ENCODE assay signal across 1 cellular context in genomic region chr2:46146866-46147502, GRCh38.
TF ChIP-seq lines count a peak whose summit lies in the region.

No MANE protein-coding gene starts in this region.

TF ChIP-seq in IMR-90, 13 proteins besides CTCF, POLR2A, EP300 and RAD21:
- no peak for TF ChIP-seq FOS (IDR thresholded peaks at IDR 0.05; ENCODE audit: low read depth, low read length)
- no peak for TF ChIP-seq MAZ (IDR thresholded peaks at IDR 0.05; ENCODE audit: borderline replicate concordance, low read depth, low read length)
- no peak for TF ChIP-seq CEBPB (IDR thresholded peaks at IDR 0.05; ENCODE audit: low read depth, low read length)
- TF ChIP-seq, protein P1, sequence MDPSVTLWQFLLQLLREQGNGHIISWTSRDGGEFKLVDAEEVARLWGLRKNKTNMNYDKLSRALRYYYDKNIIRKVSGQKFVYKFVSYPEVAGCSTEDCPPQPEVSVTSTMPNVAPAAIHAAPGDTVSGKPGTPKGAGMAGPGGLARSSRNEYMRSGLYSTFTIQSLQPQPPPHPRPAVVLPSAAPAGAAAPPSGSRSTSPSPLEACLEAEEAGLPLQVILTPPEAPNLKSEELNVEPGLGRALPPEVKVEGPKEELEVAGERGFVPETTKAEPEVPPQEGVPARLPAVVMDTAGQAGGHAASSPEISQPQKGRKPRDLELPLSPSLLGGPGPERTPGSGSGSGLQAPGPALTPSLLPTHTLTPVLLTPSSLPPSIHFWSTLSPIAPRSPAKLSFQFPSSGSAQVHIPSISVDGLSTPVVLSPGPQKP (IDR thresholded peaks at IDR 0.05; ENCODE audit: borderline replicate concordance, low read depth, low read length): no peak
- TF ChIP-seq RFX5 (IDR thresholded peaks at IDR 0.05; ENCODE audit: low read depth, low read length): no peak
- TF ChIP-seq RCOR1 (IDR thresholded peaks at IDR 0.05; ENCODE audit: insufficient replicate concordance, low read length): no peak
- no peak for TF ChIP-seq MXI1 (IDR thresholded peaks at IDR 0.05; ENCODE audit: borderline replicate concordance, low read depth, low read length)
- no peak for TF ChIP-seq USF2 (IDR thresholded peaks at IDR 0.05; ENCODE audit: low read depth, low read length)
- no peak for TF ChIP-seq MAFK (IDR thresholded peaks at IDR 0.05; ENCODE audit: low read depth, low read length)
- TF ChIP-seq BHLHE40 (IDR thresholded peaks at IDR 0.05; ENCODE audit: low read depth, low read length): no peak
- no peak for TF ChIP-seq CHD1 (IDR thresholded peaks at IDR 0.05; ENCODE audit: low read depth, low read length)
- TF ChIP-seq SMC3 (IDR thresholded peaks at IDR 0.05; ENCODE audit: low read depth, low read length): no peak
- no peak for TF ChIP-seq NFE2L2 (IDR thresholded peaks at IDR 0.05; ENCODE audit: low read depth, low read length)
TF ChIP-seq in IMR-90: peak in this region for 0.
